ENCODE assay signal across 8 cellular contexts in genomic region chr3:53846134-53846850, GRCh38. TPM values are rescaled to one million over a fixed set of nuclear protein-coding genes. Genes with fewer than 3 reads are reported as not detected.
DNase-seq lines count a peak whose midpoint lies in the region; TF ChIP-seq lines count a peak whose summit lies in the region.

TSS of gene CHDH (minus strand) at chr3:53846419. CDS start at chr3:53824008, 22,411 bp downstream.
TSS of gene IL17RB (plus strand) at chr3:53846568. CDS start at chr3:53846589, 21 bp downstream.

- no peaks in the 10 kb centered on the region for H3K36me3 ChIP-seq in skeletal muscle satellite cell (ENCODE audit: insufficient read depth, low read length)

- no peaks in the 10 kb centered on the region for H3K36me3 Mint-ChIP-seq in HFFc6 (ENCODE audit: low read depth)
- no peaks in the 10 kb centered on the region for H3K36me3 Mint-ChIP-seq in brain

- H3K4me3 Mint-ChIP-seq in HFFc6, result peak within 1 kb of the TSS; percentile 29
- H3K4me3 Mint-ChIP-seq in brain, result peak within 1 kb of the TSS; percentile 77 to 83 (median 80)

- no peak within 1 kb of the TSS for H3K27ac Mint-ChIP-seq in HFFc6
- peak within 1 kb of the TSS in 2 of 5 experiments; percentile 18 to 45 for H3K27ac Mint-ChIP-seq in brain

- H3K4me1 ChIP-seq in skeletal muscle satellite cell (ENCODE audit: control insufficient read depth, insufficient read depth, low read length), result peaks cover 7% of the 10 kb centered on the region

- TF ChIP-seq CTCF in HFFc6 (IDR thresholded peaks at IDR 0.05) (no peak), brain (conservative IDR thresholded peaks at IDR 0.05) (no peak)

- H3K9me3 ChIP-seq in skeletal muscle satellite cell (replicated peaks; ENCODE audit: low read length), result no peaks in the 10 kb centered on the region

- H3K9me3 Mint-ChIP-seq in HFFc6 (no peaks in the 10 kb centered on the region), brain (no peaks in the 10 kb centered on the region)

- H3K9ac ChIP-seq in skeletal muscle satellite cell (ENCODE audit: low read depth, low read length), result peak within 1 kb of the TSS; percentile 33

- H3K27me3 ChIP-seq in skeletal muscle satellite cell (ENCODE audit: control insufficient read depth, insufficient read depth, low read length), result peaks cover 58% of the 10 kb centered on the region

- H3K27me3 Mint-ChIP-seq in HFFc6 (ENCODE audit: insufficient read depth), result peaks cover 43% of the 10 kb centered on the region
- H3K27me3 Mint-ChIP-seq in brain, result peaks cover 55% of the 10 kb centered on the region

- peak; percentile 59 for DNase-seq in activated CD8-positive, alpha-beta memory T cell treated with anti-CD3 and anti-CD28 coated beads for 24 hours
- DNase-seq in activated CD8-positive, alpha-beta memory T cell treated with anti-CD3 and anti-CD28 coated beads, Interleukin-2, amount 50 U/mL, for 4 hours, result no peak
- DNase-seq in HFFc6 (no peak), NCI-H345 (lab: John Stamatoyannopoulos, UW) (peak; percentile 67), iPS-NIHi11 (ENCODE audit: low spot score) (peak; percentile 85), T1000 (lab: John Stamatoyannopoulos, UW) (no peak)

- H3K4me1 Mint-ChIP-seq in HFFc6 (ENCODE audit: low read depth) (no peaks in the 10 kb centered on the region), brain (peaks cover 30% of the 10 kb centered on the region)

- H3K4me2 ChIP-seq in skeletal muscle satellite cell (ENCODE audit: low read length), result peak within 1 kb of the TSS; percentile 86

- peak within 1 kb of the TSS; percentile 68 for H3K4me3 ChIP-seq in skeletal muscle satellite cell (ENCODE audit: low read length)

RNA-seq across cellular contexts. Expression of gene CHDH, which starts in this region (rescaled TPM):
- total RNA-seq in HFFc6 (2021; fragmentation: NEBNext Ultra II Directional; extraction: Animal tissue kit (Norgen Biotek cat#: 25700)), result not detected
- polyA plus RNA-seq in brain (ENCODE audit: insufficient read depth, low read depth, low replicate concordance), result 5.5 TPM
- not detected in 2 replicates for total RNA-seq in skeletal muscle satellite cell (2012; rRNA removed)

RNA-seq across cellular contexts. Expression of gene IL17RB, which starts in this region (rescaled TPM):
- not detected for total RNA-seq in HFFc6 (2021; fragmentation: NEBNext Ultra II Directional; extraction: Animal tissue kit (Norgen Biotek cat#: 25700))
- polyA plus RNA-seq in brain (ENCODE audit: insufficient read depth, low read depth, low replicate concordance), result 8.7 TPM
- total RNA-seq in skeletal muscle satellite cell (2012; rRNA removed), result not detected in 2 replicates

Comparison
In these comparisons a context has a peak if more than half of its experiments do, and no peak if none do; other contexts are left out.
1. DNase-seq: peak in activated CD8-positive, alpha-beta memory T cell treated with anti-CD3 and anti-CD28 coated beads for 24 hours (single experiment), NCI-H345 (single experiment) and iPS-NIHi11 (single experiment); none in activated CD8-positive, alpha-beta memory T cell treated with anti-CD3 and anti-CD28 coated beads, Interleukin-2, amount 50 U/mL, for 4 hours (single experiment), HFFc6 (single experiment) and T1000 (single experiment).